In genomic region chr16:2980227-2981176, GRCh38 we compare ENCODE assay signal across 8 cellular contexts. TPM values are rescaled to one million over a fixed set of nuclear protein-coding genes. Genes with fewer than 3 reads are reported as not detected.
DNase-seq lines count a peak whose midpoint lies in the region; ATAC-seq and TF ChIP-seq lines count a peak whose summit lies in the region.

Gene PKMYT1, minus strand, starts transcription at chr16:2980446. Its CDS starts 789 bp downstream, at chr16:2979657.

- H3K36me3 ChIP-seq in duodenal mucosa (ENCODE audit: control insufficient read depth in 1 of 2, insufficient read depth in 2 of 2, low read length in 2 of 2) = peaks cover 0 to 2% of the 10 kb centered on the region in 2 donors

- peak within 1 kb of the TSS; percentile 80 for H3K27ac Mint-ChIP-seq in activated CD4-positive, alpha-beta memory T cell treated with anti-CD3 and anti-CD28 coated beads, Interleukin-2, amount 10 ng/mL, durations not matched to agents 7 days and 5 days

- DNase-seq in NCI-H82 treated with DMSO at 0.1 percent for 48 hours (lab: John Stamatoyannopoulos, UW; ENCODE audit: unreplicated experiment) (peak; percentile 56), lower leg skin (ENCODE audit: low spot score in 2 of 2) (peak; percentile 84 to 98)
- peak; percentile 95 for DNase-seq in activated CD4-positive, alpha-beta memory T cell treated with anti-CD3 and anti-CD28 coated beads, Interleukin-2, amount 10 ng/mL, durations not matched to agents 7 days and 5 days
- DNase-seq in stimulated activated CD4-positive, alpha-beta T cell treated with anti-CD3 and anti-CD28 coated beads, Interleukin-4, amount 100 ng/mL, for 4 hours = peak; percentile 93 to 98

- H3K4me1 ChIP-seq in duodenal mucosa (ENCODE audit: control insufficient read depth in 1 of 2, insufficient read depth in 2 of 2, low read length in 2 of 2) = peaks cover 4 to 12% of the 10 kb centered on the region in 2 donors

- peaks cover 2% of the 10 kb centered on the region for H3K27me3 Mint-ChIP-seq in activated CD4-positive, alpha-beta memory T cell treated with anti-CD3 and anti-CD28 coated beads, Interleukin-2, amount 10 ng/mL, durations not matched to agents 7 days and 5 days

- peak within 1 kb of the TSS; percentile 88 for H3K4me3 Mint-ChIP-seq in activated CD4-positive, alpha-beta memory T cell treated with anti-CD3 and anti-CD28 coated beads, Interleukin-2, amount 10 ng/mL, durations not matched to agents 7 days and 5 days

- H3K9me3 ChIP-seq in duodenal mucosa (ENCODE audit: control insufficient read depth in 1 of 2, low read length in 2 of 2) = no peaks in the 10 kb centered on the region

- H3K27ac ChIP-seq in C4-2B (peak within 1 kb of the TSS; percentile 94), duodenal mucosa (ENCODE audit: low read depth, low read length) (peak within 1 kb of the TSS; percentile 78)

- CTCF ChIA-PET in activated CD4-positive, alpha-beta memory T cell treated with anti-CD3 and anti-CD28 coated beads, Interleukin-2, amount 10 ng/mL, durations not matched to agents 7 days and 5 days (lab: Charles Lee) = interaction anchor here (0.6 to 4.7 kb wide), 10 partner anchors 8 to 141 kb away, joined by 3 to 31 read pairs (median 4); partner anchors contain the start of genes FLYWCH2 and PAQR4

- H3K4me3 ChIP-seq in duodenal mucosa (ENCODE audit: low read depth in 1 of 2, low read length in 2 of 2) (peak within 1 kb of the TSS; percentile 83 to 93), lower leg skin (ENCODE audit: low read depth, poor library complexity, severe bottlenecking) (peak within 1 kb of the TSS; percentile 66)

- no peaks in the 10 kb centered on the region for H3K27me3 ChIP-seq in duodenal mucosa (ENCODE audit: control insufficient read depth in 1 of 2, insufficient read depth in 2 of 2, low read length in 2 of 2)

- H3K4me1 Mint-ChIP-seq in activated CD4-positive, alpha-beta memory T cell treated with anti-CD3 and anti-CD28 coated beads, Interleukin-2, amount 10 ng/mL, durations not matched to agents 7 days and 5 days = peaks cover 41% of the 10 kb centered on the region

- peak within 1 kb of the TSS; percentile 93 to 97 for H3K9ac ChIP-seq in duodenal mucosa (ENCODE audit: low read depth in 1 of 2, low read length in 2 of 2)

- no peaks in the 10 kb centered on the region for H3K9me3 Mint-ChIP-seq in activated CD4-positive, alpha-beta memory T cell treated with anti-CD3 and anti-CD28 coated beads, Interleukin-2, amount 10 ng/mL, durations not matched to agents 7 days and 5 days

- peak in 1 of 2 donors; percentile 57 for TF ChIP-seq POLR2A in lower leg skin (IDR thresholded peaks at IDR 0.05)

- peaks cover 25% of the 10 kb centered on the region for H3K36me3 Mint-ChIP-seq in activated CD4-positive, alpha-beta memory T cell treated with anti-CD3 and anti-CD28 coated beads, Interleukin-2, amount 10 ng/mL, durations not matched to agents 7 days and 5 days (ENCODE audit: low read depth)

- WGBS in lower leg skin, 2 donors = 7 to 11% methylated on average over 55 to 78 of the region's 91 CpGs

- intact Hi-C loops in lower leg skin (cut with DNase I; ENCODE audit: low total_unique reads) = no loop called here

- peak; percentile 75 for ATAC-seq in GM19351 (IDR thresholded peaks at IDR 0.05; ENCODE audit: unreplicated experiment)
- ATAC-seq in HG03469 (IDR thresholded peaks at IDR 0.05; ENCODE audit: unreplicated experiment) = peak; percentile 57

- TF ChIP-seq CTCF in C4-2B (conservative IDR thresholded peaks at IDR 0.05) = no peak
- TF ChIP-seq CTCF in lower leg skin (IDR thresholded peaks at IDR 0.05) = no peak

- POLR2A ChIA-PET in activated CD4-positive, alpha-beta memory T cell treated with anti-CD3 and anti-CD28 coated beads, Interleukin-2, amount 10 ng/mL, durations not matched to agents 7 days and 5 days (lab: Charles Lee) = interaction anchor here (0.6 to 4.7 kb wide), 32 partner anchors 8 to 421 kb away, joined by 3 to 107 read pairs (median 4); partner anchors contain the start of genes FLYWCH2, HCFC1R1, IL32 and KREMEN2

RNA-seq across cellular contexts. Expression of gene PKMYT1, which starts in this region (rescaled TPM):
- 100 to 1,000 TPM; 118 to 124 TPM for total RNA-seq in activated CD4-positive, alpha-beta memory T cell treated with anti-CD3 and anti-CD28 coated beads, Interleukin-2, amount 10 ng/mL, durations not matched to agents 7 days and 5 days
- total RNA-seq in lower leg skin = 1 to 10 TPM; 3.0 to 7.4 (median 3.9) TPM

Comparison
In these comparisons a context has a peak if more than half of its experiments do, and no peak if none do; other contexts are left out.
1. Peak in every context shown above with its lines: DNase-seq, ATAC-seq, H3K4me3 ChIP-seq and H3K27ac ChIP-seq.
2. RNA of gene PKMYT1 (total RNA-seq): 118 to 124 TPM in activated CD4-positive, alpha-beta memory T cell treated with anti-CD3 and anti-CD28 coated beads, Interleukin-2, amount 10 ng/mL, durations not matched to agents 7 days and 5 days; 3.0 to 7.4 TPM in lower leg skin; every median in the first group is over 10 times any median in the second.